17 cellular contexts compared by ENCODE assay signal in the genomic region with DNA sequence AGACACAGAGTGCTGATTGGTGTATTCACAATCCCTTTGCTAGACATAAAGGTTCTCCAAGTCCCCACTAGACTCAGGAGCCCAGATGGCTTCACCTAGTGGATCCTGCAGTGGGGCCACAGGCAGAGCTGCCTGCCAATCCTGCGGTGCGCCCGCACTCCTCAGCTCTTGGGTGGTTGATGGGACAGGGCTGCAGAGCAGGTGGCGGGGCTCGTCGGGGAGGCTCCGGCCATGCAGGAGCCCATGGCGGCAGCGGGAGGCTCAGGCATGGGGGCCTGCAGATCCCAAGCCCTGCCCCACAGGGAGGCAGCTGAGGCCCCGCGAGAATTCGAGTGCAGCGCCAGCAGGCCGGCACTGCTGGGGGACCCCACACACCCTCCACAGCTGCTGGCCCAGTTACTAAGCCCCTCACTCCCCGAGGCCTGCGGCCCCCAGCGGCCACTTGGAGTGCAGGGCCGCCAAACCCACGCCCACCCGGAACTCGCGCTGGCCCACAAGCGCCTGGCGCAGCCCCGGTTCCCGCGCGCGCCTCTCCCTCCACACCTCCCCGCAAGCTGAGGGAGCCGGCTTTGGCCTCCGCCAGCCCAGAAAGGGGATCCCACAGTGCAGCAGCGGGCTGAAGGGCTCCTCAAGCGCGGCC. TPM values are rescaled to one million over a fixed set of nuclear protein-coding genes. Genes with fewer than 3 reads are reported as not detected.
A peak's percentile ranks its signal among the peaks of the same experiment; 100 is the strongest.
DNase-seq lines count a peak whose midpoint lies in the region; ATAC-seq and TF ChIP-seq lines count a peak whose summit lies in the region.
"Had no signal": no experiment of that assay in that cellular context is flagged by ENCODE, and none has a peak within 500 bp of the region (broad histone marks: within the 10 kb centered on the region; RNA-seq: fewer than 3 reads in every experiment).

No MANE protein-coding gene starts in this region.

- peaks cover 22% of the 10 kb centered on the region for H3K27me3 Mint-ChIP-seq in activated CD8-positive, alpha-beta memory T cell treated with anti-CD3 and anti-CD28 coated beads, Interleukin-2, amount 10 ng/mL, durations not matched to agents 7 days and 5 days

- H3K4me2 ChIP-seq in neuronal stem cell (ENCODE audit: insufficient read depth, low read length, poor library complexity, severe bottlenecking) (no peak overlapping the region), mesenchymal stem cell (ENCODE audit: low read length, poor library complexity, severe bottlenecking) (no peak overlapping the region)
- H3K4me2 ChIP-seq: BLaER1 treated with 17β-estradiol and CSF1 and Interleukin-3, amounts not matched to agents 10 nM and 100 nM had no signal

- H3K79me1 ChIP-seq in neuronal stem cell (ENCODE audit: low read depth, low read length) (no peaks in the 10 kb centered on the region), mesenchymal stem cell (replicated peaks; ENCODE audit: low read length, poor library complexity, severe bottlenecking) (no peaks in the 10 kb centered on the region)

- H3K4ac ChIP-seq in neuronal stem cell (ENCODE audit: low read length) (no peak overlapping the region), mesenchymal stem cell (ENCODE audit: low read depth in 1 of 2, low read length in 2 of 2) (no peak overlapping the region)

- H4K8ac ChIP-seq in neuronal stem cell (ENCODE audit: low read depth, low read length) = no peak overlapping the region
- H4K8ac ChIP-seq in mesenchymal stem cell (ENCODE audit: low read length) = no peak overlapping the region

- no peak overlapping the region for H3K4me3 Mint-ChIP-seq in activated CD8-positive, alpha-beta memory T cell treated with anti-CD3 and anti-CD28 coated beads, Interleukin-2, amount 10 ng/mL, durations not matched to agents 7 days and 5 days
- H3K4me3 Mint-ChIP-seq: CD8-positive, alpha-beta T cell had no signal

- peaks cover 2% of the 10 kb centered on the region for H3K4me1 Mint-ChIP-seq in activated CD8-positive, alpha-beta memory T cell treated with anti-CD3 and anti-CD28 coated beads, Interleukin-2, amount 10 ng/mL, durations not matched to agents 7 days and 5 days

- no peak for TF ChIP-seq CTCF in heart right ventricle (IDR thresholded peaks at IDR 0.05)
- no peak for TF ChIP-seq CTCF in HEK293 (tag by site-specific recombination; IDR thresholded peaks at IDR 0.05)
- TF ChIP-seq CTCF in upper lobe of right lung (IDR thresholded peaks at IDR 0.05) = no peak

- H3K14ac ChIP-seq in neuronal stem cell (ENCODE audit: low read length) (no peak overlapping the region), mesenchymal stem cell (ENCODE audit: low read length in 2 of 2) (no peak overlapping the region)

- H3K4me1 ChIP-seq in right cardiac atrium (ENCODE audit: control insufficient read depth, insufficient read depth, low read length) (no peaks in the 10 kb centered on the region), heart right ventricle (no peaks in the 10 kb centered on the region), HEK293 (ENCODE audit: control insufficient read depth, insufficient read depth, low read length) (no peaks in the 10 kb centered on the region), neuronal stem cell (ENCODE audit: control insufficient read depth in 2 of 2, insufficient read depth in 1 of 2, low read depth in 1 of 2, low read length in 2 of 2) (no peaks in the 10 kb centered on the region), upper lobe of right lung (no peaks in the 10 kb centered on the region), mesenchymal stem cell (ENCODE audit: control insufficient read depth, insufficient read depth, low read depth, low read length) (no peaks in the 10 kb centered on the region)
- H3K4me1 ChIP-seq: BLaER1 treated with 17β-estradiol and CSF1 and Interleukin-3, amounts not matched to agents 10 nM and 100 nM had no signal

- no peak overlapping the region for H2BK15ac ChIP-seq in neuronal stem cell (ENCODE audit: low read length)
- no peak overlapping the region for H2BK15ac ChIP-seq in mesenchymal stem cell (ENCODE audit: low read depth, poor library complexity, severe bottlenecking)

- H3K9me3 ChIP-seq in right cardiac atrium (ENCODE audit: control insufficient read depth, low read length) = no peaks in the 10 kb centered on the region
- no peaks in the 10 kb centered on the region for H3K9me3 ChIP-seq in heart right ventricle
- H3K9me3 ChIP-seq in HEK293 (ENCODE audit: control insufficient read depth, insufficient read depth, low read depth, low read length) = no peaks in the 10 kb centered on the region
- no peaks in the 10 kb centered on the region for H3K9me3 ChIP-seq in neuronal stem cell (replicated peaks in 1 of 2; ENCODE audit: control insufficient read depth in 2 of 2, insufficient read depth in 1 of 2, low read depth in 1 of 2, low read length in 2 of 2)
- H3K9me3 ChIP-seq in upper lobe of right lung = no peaks in the 10 kb centered on the region
- H3K9me3 ChIP-seq in mesenchymal stem cell (ENCODE audit: control insufficient read depth, low read length) = no peaks in the 10 kb centered on the region

- no peak overlapping the region for H2BK5ac ChIP-seq in neuronal stem cell (ENCODE audit: low read length)
- no peak overlapping the region for H2BK5ac ChIP-seq in mesenchymal stem cell (ENCODE audit: low read depth, low read length, poor library complexity, severe bottlenecking)

- no peak overlapping the region for H2BK12ac ChIP-seq in neuronal stem cell (ENCODE audit: low read length)
- no peak overlapping the region for H2BK12ac ChIP-seq in mesenchymal stem cell (ENCODE audit: low read length in 2 of 2)

- no peaks in the 10 kb centered on the region for H3K9me3 Mint-ChIP-seq in activated CD8-positive, alpha-beta memory T cell treated with anti-CD3 and anti-CD28 coated beads, Interleukin-2, amount 10 ng/mL, durations not matched to agents 7 days and 5 days (ENCODE audit: low read depth)
- H3K9me3 Mint-ChIP-seq: CD8-positive, alpha-beta T cell had no signal

- no peak overlapping the region for H2BK120ac ChIP-seq in neuronal stem cell (ENCODE audit: low read depth, low read length)
- H2BK120ac ChIP-seq in mesenchymal stem cell (ENCODE audit: low read depth, low read length) = no peak overlapping the region

- H3K18ac ChIP-seq in neuronal stem cell (ENCODE audit: low read length) (no peak overlapping the region), mesenchymal stem cell (ENCODE audit: low read depth in 1 of 2, low read length in 2 of 2) (no peak overlapping the region)

- WGBS in right cardiac atrium = 96% methylated on average over 35 of the region's 35 CpGs
- WGBS in heart right ventricle, 2 donors = 95 to 96% methylated on average over 35 of the region's 35 CpGs
- WGBS in neuronal stem cell (ENCODE audit: extremely low coverage in 2 of 2, insufficient read length in 2 of 2, insufficient replicate concordance in 1 of 2), 2 donors = no CpG with 5 or more reads among the region's 35 CpGs
- WGBS in mesenchymal stem cell = 97% methylated on average over 29 of the region's 35 CpGs

- H2AFZ ChIP-seq in neuronal stem cell (ENCODE audit: low read length) (no peak overlapping the region), mesenchymal stem cell (ENCODE audit: low read depth, low read length) (no peak overlapping the region)

- H3K27ac Mint-ChIP-seq in activated CD8-positive, alpha-beta memory T cell treated with anti-CD3 and anti-CD28 coated beads, Interleukin-2, amount 10 ng/mL, durations not matched to agents 7 days and 5 days = no peak overlapping the region
- H3K27ac Mint-ChIP-seq: CD8-positive, alpha-beta T cell had no signal

- H3K36me3 Mint-ChIP-seq in activated CD8-positive, alpha-beta memory T cell treated with anti-CD3 and anti-CD28 coated beads, Interleukin-2, amount 10 ng/mL, durations not matched to agents 7 days and 5 days = no peaks in the 10 kb centered on the region
- H3K36me3 Mint-ChIP-seq: CD8-positive, alpha-beta T cell had no signal

- no peaks in the 10 kb centered on the region for H3K36me3 ChIP-seq in heart right ventricle
- no peaks in the 10 kb centered on the region for H3K36me3 ChIP-seq in HEK293 (ENCODE audit: control insufficient read depth in 2 of 2, insufficient read depth in 1 of 2, low read length in 2 of 2)
- no peaks in the 10 kb centered on the region for H3K36me3 ChIP-seq in neuronal stem cell (replicated peaks in 1 of 2; ENCODE audit: control insufficient read depth in 2 of 2, insufficient read depth in 2 of 2, low read length in 2 of 2)
- H3K36me3 ChIP-seq in upper lobe of right lung = no peaks in the 10 kb centered on the region
- H3K36me3 ChIP-seq in mesenchymal stem cell (ENCODE audit: control insufficient read depth in 1 of 2, insufficient read depth in 2 of 2, low read depth in 1 of 2, low read length in 2 of 2) = no peaks in the 10 kb centered on the region
- H3K36me3 ChIP-seq: BLaER1 treated with 17β-estradiol and CSF1 and Interleukin-3, amounts not matched to agents 10 nM and 100 nM had no signal

- DNase-seq in right cardiac atrium (peak in 2 of 3 donors; percentile 32 to 44), heart right ventricle (no peak), neuronal stem cell (ENCODE audit: low spot score) (no peak), upper lobe of right lung (peak; percentile 52), mesenchymal stem cell (no peak)
- no peak for DNase-seq in activated CD8-positive, alpha-beta memory T cell treated with anti-CD3 and anti-CD28 coated beads, Interleukin-2, amount 10 ng/mL, durations not matched to agents 7 days and 5 days
- DNase-seq: 8988T; Calu3; CD8-positive, alpha-beta T cell; DMS79 treated with DMSO at 0.1 percent for 48 hours; GF-D8; GOT3; H7 had no signal

- H3K27ac ChIP-seq in right cardiac atrium (ENCODE audit: low read length) = no peak overlapping the region
- no peak overlapping the region for H3K27ac ChIP-seq in heart right ventricle
- no peak overlapping the region for H3K27ac ChIP-seq in HEK293 (ENCODE audit: extremely low read depth, low read depth, low read length)
- H3K27ac ChIP-seq in neuronal stem cell (replicated peaks; ENCODE audit: low read length) = no peak overlapping the region
- no peak overlapping the region for H3K27ac ChIP-seq in upper lobe of right lung
- H3K27ac ChIP-seq in mesenchymal stem cell (ENCODE audit: low read length, poor library complexity, severe bottlenecking) = no peak overlapping the region
- H3K27ac ChIP-seq: BLaER1 treated with 17β-estradiol and CSF1 and Interleukin-3, amounts not matched to agents 10 nM and 100 nM had no signal

- CTCF ChIA-PET in HEK293 (lab: Yijun Ruan, JAX) = no interaction called here
- CTCF ChIA-PET in activated CD8-positive, alpha-beta memory T cell treated with anti-CD3 and anti-CD28 coated beads, Interleukin-2, amount 10 ng/mL, durations not matched to agents 7 days and 5 days (lab: Charles Lee) = no interaction called here

- ATAC-seq in right cardiac atrium (no peak), heart right ventricle (no peak), upper lobe of right lung (peak; percentile 19), GM19395 (IDR thresholded peaks at IDR 0.05; ENCODE audit: unreplicated experiment) (no peak)
- ATAC-seq in activated CD8-positive, alpha-beta memory T cell treated with anti-CD3 and anti-CD28 coated beads, Interleukin-2, amount 10 ng/mL, durations not matched to agents 7 days and 5 days = no peak
- ATAC-seq: CD8-positive, alpha-beta T cell; GM12878 had no signal

- no peak overlapping the region for H3K23ac ChIP-seq in neuronal stem cell (ENCODE audit: low read depth, low read length, poor library complexity)
- no peak overlapping the region for H3K23ac ChIP-seq in mesenchymal stem cell (ENCODE audit: low read length in 2 of 2)

- H3K9ac ChIP-seq in neuronal stem cell (ENCODE audit: low read depth, low read length, poor library complexity) = no peak overlapping the region
- H3K9ac ChIP-seq in mesenchymal stem cell (ENCODE audit: low read length) = no peak overlapping the region
- H3K9ac ChIP-seq: BLaER1 treated with 17β-estradiol and CSF1 and Interleukin-3, amounts not matched to agents 10 nM and 100 nM had no signal

- H4K91ac ChIP-seq in neuronal stem cell (ENCODE audit: low read depth, low read length, poor library complexity) (no peak overlapping the region), mesenchymal stem cell (ENCODE audit: low read length) (no peak overlapping the region)

- POLR2A ChIA-PET in HEK293 (lab: Yijun Ruan, JAX) = no interaction called here

- intact Hi-C loops in right cardiac atrium (cut with DNase I) (no loop called here), heart right ventricle (cut with DNase I) (no loop called here), upper lobe of right lung (cut with DNase I) (no loop called here)

- H3K27me3 ChIP-seq in right cardiac atrium (ENCODE audit: control insufficient read depth, insufficient read depth) (no peaks in the 10 kb centered on the region), heart right ventricle (no peaks in the 10 kb centered on the region), neuronal stem cell (ENCODE audit: control insufficient read depth in 3 of 3, insufficient read depth in 3 of 3, low read depth in 1 of 3, low read length in 3 of 3) (no peaks in the 10 kb centered on the region), upper lobe of right lung (no peaks in the 10 kb centered on the region), mesenchymal stem cell (ENCODE audit: control insufficient read depth in 1 of 2, insufficient read depth in 1 of 2, low read length in 2 of 2) (no peaks in the 10 kb centered on the region)
- H3K27me3 ChIP-seq: BLaER1 treated with 17β-estradiol and CSF1 and Interleukin-3, amounts not matched to agents 10 nM and 100 nM had no signal

- H3K4me3 ChIP-seq in right cardiac atrium (ENCODE audit: low read length) (no peak overlapping the region), heart right ventricle (no peak overlapping the region), HEK293 (ENCODE audit: low read depth, low read length) (no peak overlapping the region), neuronal stem cell (ENCODE audit: low read length in 2 of 2) (no peak overlapping the region), upper lobe of right lung (no peak overlapping the region), mesenchymal stem cell (ENCODE audit: insufficient read depth in 1 of 2, low read depth in 1 of 2, low read length in 2 of 2) (no peak overlapping the region)
- H3K4me3 ChIP-seq: BLaER1 treated with 17β-estradiol and CSF1 and Interleukin-3, amounts not matched to agents 10 nM and 100 nM; GM12878 had no signal

- H2AK5ac ChIP-seq in neuronal stem cell (ENCODE audit: low read depth, low read length) (peak overlapping the region; percentile 26), mesenchymal stem cell (ENCODE audit: low read length, severe bottlenecking) (no peak overlapping the region)

RNA-seq across cellular contexts. Expression of gene BET1, which starts 7.7 kb away (rescaled TPM):
- total RNA-seq in right cardiac atrium (10 to 100 TPM; 13.5 to 17.9 (median 15.8) TPM), heart right ventricle (10 to 100 TPM in 8 of 10 donors, 1 to 10 TPM in 2; 6.9 to 13.8 (median 11.0) TPM), upper lobe of right lung (24.3 TPM)
- polyA plus RNA-seq in right cardiac atrium (19.1 TPM), heart right ventricle (10 to 100 TPM; 14.4 to 20.2 TPM)
- polyA plus RNA-seq in neuronal stem cell (2013, experiment 1 of 2) = 35.3 TPM
- polyA plus RNA-seq in neuronal stem cell (2013, experiment 2 of 2) = 36.0 TPM
- polyA plus RNA-seq in mesenchymal stem cell (2013, experiment 1 of 2) = 47.8 TPM
- 52.7 TPM for polyA plus RNA-seq in mesenchymal stem cell (2013, experiment 2 of 2)
- total RNA-seq in activated CD8-positive, alpha-beta memory T cell treated with anti-CD3 and anti-CD28 coated beads, Interleukin-2, amount 10 ng/mL, durations not matched to agents 7 days and 5 days = 10 to 100 TPM; 13.6 to 17.4 TPM

Comparison
In these comparisons a context has a peak if more than half of its experiments do, and no peak if none do; other contexts are left out.
1. DNase-seq: peak in right cardiac atrium (2 of 3) and upper lobe of right lung (single experiment); none in heart right ventricle (0 of 2), neuronal stem cell (single experiment), mesenchymal stem cell (single experiment) and activated CD8-positive, alpha-beta memory T cell treated with anti-CD3 and anti-CD28 coated beads, Interleukin-2, amount 10 ng/mL, durations not matched to agents 7 days and 5 days (single experiment).